ENCODE assay signal across 14 cellular contexts in genomic region chr14:91308337-91308736, GRCh38.
"Had no signal": no experiment of that assay in that cellular context is flagged by ENCODE, and none has a peak within 500 bp of the region (broad histone marks: within the 10 kb centered on the region; RNA-seq: fewer than 3 reads in every experiment).

No MANE protein-coding gene starts in this region.

- H3K4me3 Mint-ChIP-seq: brain, naive B cell had no signal

- H3K27me3 ChIP-seq: esophagus muscularis mucosa had no signal

- H3K9me3 ChIP-seq: esophagus muscularis mucosa had no signal

- H3K4me3 ChIP-seq: esophagus muscularis mucosa had no signal

- ATAC-seq: left colon had no signal

- H3K4me1 Mint-ChIP-seq: brain had no signal

- DNase-seq: activated CD8-positive, alpha-beta memory T cell treated with anti-CD3 and anti-CD28 coated beads, Interleukin-2, amount 50 U/mL, for 48 hours; activated gamma-delta T cell; amniotic stem cell; foreskin fibroblast; glutamatergic neuron; left colon; naive B cell; nucleus accumbens; small intestine; substantia nigra; trophoblast cell had no signal

- H3K27me3 Mint-ChIP-seq: brain, naive B cell, progenitor cell of endocrine pancreas had no signal

- H3K9me3 Mint-ChIP-seq: brain, naive B cell had no signal

- H3K27ac ChIP-seq: esophagus muscularis mucosa had no signal

- H3K27ac Mint-ChIP-seq: progenitor cell of endocrine pancreas had no signal
